In genomic region chrX:40908857-40909475, GRCh38 we compare ENCODE assay signal across 17 cellular contexts.
DNase-seq lines count a peak whose midpoint lies in the region; ATAC-seq, FAIRE-seq and TF ChIP-seq lines count a peak whose summit lies in the region.
"Had no signal": no experiment of that assay in that cellular context is flagged by ENCODE, and none has a peak within 500 bp of the region (broad histone marks: within the 10 kb centered on the region; RNA-seq: fewer than 3 reads in every experiment).

No MANE protein-coding gene starts in this region.

- H3K4me3 ChIP-seq in dorsolateral prefrontal cortex: no peak overlapping the region
- H3K4me3 ChIP-seq in heart right ventricle: no peak overlapping the region
- H3K4me3 ChIP-seq in MG63: no peak overlapping the region

- CTCF ChIA-PET in Calu3 (lab: Charles Lee): no interaction called here

- H3K36me3 Mint-ChIP-seq in Calu3 (ENCODE audit: insufficient read depth, unreplicated experiment): no peaks in the 10 kb centered on the region

- H3K4me1 Mint-ChIP-seq in Calu3 (ENCODE audit: low read depth, unreplicated experiment): peaks cover 12% of the 10 kb centered on the region

- peak overlapping the region; percentile 46 for H3K27ac Mint-ChIP-seq in Calu3 (ENCODE audit: unreplicated experiment)
- H3K27ac Mint-ChIP-seq: activated CD8-positive, alpha-beta T cell treated with anti-CD3 and anti-CD28 coated beads, Interleukin-2, amount 10 ng/mL, durations not matched to agents 7 days and 5 days had no signal

- no peak for TF ChIP-seq POLR2A in H54 (IDR thresholded peaks at IDR 0.05; ENCODE audit: low read depth, low read length)

- no peak for TF ChIP-seq CTCF in Calu3 (IDR thresholded peaks at IDR 0.05; ENCODE audit: unreplicated experiment)
- no peak for TF ChIP-seq CTCF in dorsolateral prefrontal cortex (IDR thresholded peaks at IDR 0.05 in 54 of 56, conservative IDR thresholded peaks at IDR 0.05 in 2 of 56; ENCODE audit: low read depth in 1 of 56, partially characterized antibody in 56 of 56)
- no peak for TF ChIP-seq CTCF in heart right ventricle (IDR thresholded peaks at IDR 0.05)

- ATAC-seq in heart right ventricle: no peak
- ATAC-seq: activated CD8-positive, alpha-beta T cell treated with anti-CD3 and anti-CD28 coated beads, Interleukin-2, amount 10 ng/mL, durations not matched to agents 7 days and 5 days; Panc1 had no signal

- H3K27ac ChIP-seq in dorsolateral prefrontal cortex: no peak overlapping the region
- H3K27ac ChIP-seq in heart right ventricle: no peak overlapping the region
- H3K27ac ChIP-seq: C4-2B had no signal

- H3K9me3 ChIP-seq in heart right ventricle (peaks cover 0 to 6% (median 0%) of the 10 kb centered on the region in 11 donors), MG63 (no peaks in the 10 kb centered on the region)

- H3K27me3 Mint-ChIP-seq in Calu3 (ENCODE audit: unreplicated experiment): no peaks in the 10 kb centered on the region

- no peak for DNase-seq in Calu3
- peak; percentile 82 for DNase-seq in RPMI7951 (ENCODE audit: low read depth)
- peak; percentile 27 for DNase-seq in dedifferentiated amniotic fluid mesenchymal stem cell (ENCODE audit: extremely low spot score)
- DNase-seq in myocyte (ENCODE audit: low read depth): peak; percentile 24
- DNase-seq in dorsolateral prefrontal cortex: no peak
- DNase-seq in H54 (ENCODE audit: insufficient read length, low spot score): no peak
- DNase-seq in heart right ventricle: no peak
- no peak for DNase-seq in MG63
- DNase-seq: activated CD8-positive, alpha-beta T cell treated with anti-CD3 and anti-CD28 coated beads, Interleukin-2, amount 10 ng/mL, durations not matched to agents 7 days and 5 days; activated effector memory CD4-positive, alpha-beta T cell treated with Interleukin-2 at 50 U/mL for 16 hours; GDM1; NCI-H146; NCI-H510A treated with DMSO at 0.1 percent for 48 hours; stimulated activated CD4-positive, alpha-beta T cell treated with anti-CD3 and anti-CD28 coated beads, Interleukin-1b, Interleukin-23, amount 100 ng/mL, for 48 hours had no signal

- H3K9me3 Mint-ChIP-seq in Calu3 (ENCODE audit: low read depth, unreplicated experiment): no peaks in the 10 kb centered on the region

- intact Hi-C loops in Calu3 (cut with micrococcal nuclease; ENCODE audit: unreplicated experiment): no loop called here
- intact Hi-C loops in dorsolateral prefrontal cortex (cut with DNase I): no loop called here
- intact Hi-C loops in heart right ventricle (cut with DNase I): no loop called here

- H3K27me3 ChIP-seq in dorsolateral prefrontal cortex (peaks cover 0 to 47% (median 12%) of the 10 kb centered on the region in 45 donors), heart right ventricle (peaks cover 0 to 24% (median 0%) of the 10 kb centered on the region in 7 donors), MG63 (no peaks in the 10 kb centered on the region)

- no TSS peak for BruUV-seq in Calu3 (replicated peaks; lab: Mats Ljungman, UMichigan)

- no peak overlapping the region for H3K4me3 Mint-ChIP-seq in Calu3 (ENCODE audit: low read depth, unreplicated experiment)
- H3K4me3 Mint-ChIP-seq: activated CD8-positive, alpha-beta T cell treated with anti-CD3 and anti-CD28 coated beads, Interleukin-2, amount 10 ng/mL, durations not matched to agents 7 days and 5 days had no signal

- no peaks in the 10 kb centered on the region for H3K36me3 ChIP-seq in heart right ventricle
- H3K36me3 ChIP-seq in MG63: no peaks in the 10 kb centered on the region

- FAIRE-seq in H54 (lab: Jason Lieb, UNC): no peak
- FAIRE-seq: GM18507 had no signal

- no peaks in the 10 kb centered on the region for H3K4me1 ChIP-seq in heart right ventricle

Comparison
In these comparisons a context has a peak if more than half of its experiments do, and no peak if none do; other contexts are left out.
1. DNase-seq: peak in RPMI7951 (single experiment), dedifferentiated amniotic fluid mesenchymal stem cell (single experiment) and myocyte (single experiment); none in Calu3 (single experiment), dorsolateral prefrontal cortex (0 of 10), H54 (single experiment), heart right ventricle (0 of 2) and MG63 (single experiment).